In the genomic region with DNA sequence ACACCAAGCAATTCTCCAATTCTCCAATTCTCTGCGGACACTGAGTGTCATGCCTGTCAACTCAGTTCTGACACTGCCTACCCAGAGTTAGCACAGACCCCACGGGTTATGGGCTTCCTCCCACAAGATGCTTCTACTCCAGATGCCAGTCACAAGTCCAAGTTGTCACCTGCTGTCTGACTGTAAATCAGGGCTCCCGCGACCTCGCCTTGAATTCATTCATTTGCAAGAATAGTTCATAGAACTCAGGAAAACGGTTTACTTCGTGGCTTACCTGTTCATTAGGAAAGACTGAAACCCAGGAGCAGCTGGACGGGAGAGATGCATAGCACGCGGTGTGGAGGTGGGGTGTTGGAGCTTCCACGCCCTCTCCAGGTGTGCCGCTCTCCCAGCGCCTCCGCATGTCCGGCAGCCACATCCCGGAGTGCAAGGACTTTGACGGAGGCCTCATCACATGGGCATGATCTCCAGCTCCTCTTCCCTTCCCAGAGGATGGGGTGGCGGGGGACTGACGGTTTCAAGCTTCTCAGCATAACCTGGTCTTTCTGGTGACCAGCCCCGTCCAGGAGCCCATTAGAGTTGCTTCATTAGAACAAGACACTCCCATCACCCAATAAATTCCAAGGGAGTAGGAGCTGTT, we compare ENCODE assay signal across 1 cellular context.
TF ChIP-seq lines count a peak whose summit lies in the region.

No MANE protein-coding gene starts in this region.

TF ChIP-seq in SK-N-SH treated with all-trans-retinoic acid at 6 μM for 48 hours, 23 proteins besides CTCF, POLR2A, EP300 and RAD21 (continued from another document):
- TF ChIP-seq, protein P1, sequence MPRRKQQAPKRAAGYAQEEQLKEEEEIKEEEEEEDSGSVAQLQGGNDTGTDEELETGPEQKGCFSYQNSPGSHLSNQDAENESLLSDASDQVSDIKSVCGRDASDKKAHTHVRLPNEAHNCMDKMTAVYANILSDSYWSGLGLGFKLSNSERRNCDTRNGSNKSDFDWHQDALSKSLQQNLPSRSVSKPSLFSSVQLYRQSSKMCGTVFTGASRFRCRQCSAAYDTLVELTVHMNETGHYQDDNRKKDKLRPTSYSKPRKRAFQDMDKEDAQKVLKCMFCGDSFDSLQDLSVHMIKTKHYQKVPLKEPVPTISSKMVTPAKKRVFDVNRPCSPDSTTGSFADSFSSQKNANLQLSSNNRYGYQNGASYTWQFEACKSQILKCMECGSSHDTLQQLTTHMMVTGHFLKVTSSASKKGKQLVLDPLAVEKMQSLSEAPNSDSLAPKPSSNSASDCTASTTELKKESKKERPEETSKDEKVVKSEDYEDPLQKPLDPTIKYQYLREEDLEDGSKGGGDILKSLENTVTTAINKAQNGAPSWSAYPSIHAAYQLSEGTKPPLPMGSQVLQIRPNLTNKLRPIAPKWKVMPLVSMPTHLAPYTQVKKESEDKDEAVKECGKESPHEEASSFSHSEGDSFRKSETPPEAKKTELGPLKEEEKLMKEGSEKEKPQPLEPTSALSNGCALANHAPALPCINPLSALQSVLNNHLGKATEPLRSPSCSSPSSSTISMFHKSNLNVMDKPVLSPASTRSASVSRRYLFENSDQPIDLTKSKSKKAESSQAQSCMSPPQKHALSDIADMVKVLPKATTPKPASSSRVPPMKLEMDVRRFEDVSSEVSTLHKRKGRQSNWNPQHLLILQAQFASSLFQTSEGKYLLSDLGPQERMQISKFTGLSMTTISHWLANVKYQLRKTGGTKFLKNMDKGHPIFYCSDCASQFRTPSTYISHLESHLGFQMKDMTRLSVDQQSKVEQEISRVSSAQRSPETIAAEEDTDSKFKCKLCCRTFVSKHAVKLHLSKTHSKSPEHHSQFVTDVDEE (CRISPR knock-in tag; IDR thresholded peaks at IDR 0.05), result no peak
- TF ChIP-seq ZFP30 (CRISPR knock-in tag; IDR thresholded peaks at IDR 0.05) (no peak), ISL1 (CRISPR knock-in tag; IDR thresholded peaks at IDR 0.05) (no peak), OSR1 (CRISPR knock-in tag; IDR thresholded peaks at IDR 0.05) (no peak), TOX (CRISPR knock-in tag; IDR thresholded peaks at IDR 0.05; ENCODE audit: borderline replicate concordance) (no peak), GLIS3 (CRISPR knock-in tag; IDR thresholded peaks at IDR 0.05) (no peak), ZNF565 (CRISPR knock-in tag; conservative IDR thresholded peaks at IDR 0.05; ENCODE audit: low read depth) (no peak)
